Comparison of ENCODE assay signal across 29 cellular contexts in genomic region chr14:26896447-26896846, GRCh38.
DNase-seq lines count a peak whose midpoint lies in the region; ATAC-seq and TF ChIP-seq lines count a peak whose summit lies in the region.
"Had no signal": no experiment of that assay in that cellular context is flagged by ENCODE, and none has a peak within 500 bp of the region (broad histone marks: within the 10 kb centered on the region; RNA-seq: fewer than 3 reads in every experiment).

No MANE protein-coding gene starts in this region.

- no peaks in the 10 kb centered on the region for H3K79me1 ChIP-seq in H9 (ENCODE audit: insufficient read depth, low read depth, low read length, poor library complexity, severe bottlenecking)

- WGBS in H9 (ENCODE audit: extremely low coverage, insufficient read length, low lambda C conversion rate) = no CpG with 5 or more reads among the region's 3 CpGs

- H3K4me1 ChIP-seq in RWPE2 (ENCODE audit: insufficient read depth, poor library complexity, severe bottlenecking) (no peaks in the 10 kb centered on the region), H9 (ENCODE audit: insufficient read depth, low read length) (no peaks in the 10 kb centered on the region), Peyer's patch (no peaks in the 10 kb centered on the region)
- H3K4me1 ChIP-seq: lower lobe of right lung, stomach had no signal

- H3K27ac Mint-ChIP-seq in natural killer cell (no peak overlapping the region), H9 (no peak overlapping the region)
- H3K27ac Mint-ChIP-seq: activated CD4-positive, alpha-beta memory T cell treated with anti-CD3 and anti-CD28 coated beads, Interleukin-2, amount 10 ng/mL, durations not matched to agents 7 days and 5 days; activated naive CD8-positive, alpha-beta T cell treated with anti-CD3 and anti-CD28 coated beads, Interleukin-2, amount 50 U/mL, for 24 hours; dendritic cell treated with granulocyte-macrophage colony-stimulating factor and Interleukin-4, amounts not matched to agents 40 ng/mL and 50 ng/mL, for 4 days; T-helper 17 cell had no signal

- ATAC-seq in RWPE2 (ENCODE audit: low read depth) (peak; percentile 53; the same call in 2 of the 3 replicates), HG02852 (IDR thresholded peaks at IDR 0.05; ENCODE audit: unreplicated experiment) (no peak), natural killer cell (no peak)
- ATAC-seq: activated naive CD8-positive, alpha-beta T cell treated with anti-CD3 and anti-CD28 coated beads, Interleukin-2, amount 50 U/mL, for 24 hours; HepG2; lower lobe of right lung; T-helper 17 cell had no signal

- H3K27me3 ChIP-seq in RWPE2 (ENCODE audit: insufficient read depth, poor library complexity, severe bottlenecking) (peaks cover 25% of the 10 kb centered on the region), H9 (ENCODE audit: insufficient read depth, low read length) (no peaks in the 10 kb centered on the region), Peyer's patch (no peaks in the 10 kb centered on the region)
- H3K27me3 ChIP-seq: cardiac muscle cell, neutrophil, stomach had no signal

- H3K4me2 ChIP-seq in H9 (ENCODE audit: insufficient read depth, insufficient read length, low read length) = no peak overlapping the region
- H3K4me2 ChIP-seq: PC-9 had no signal

- H3K9me3 Mint-ChIP-seq in natural killer cell = peaks cover 11 to 16% of the 10 kb centered on the region in 2 donors
- H3K9me3 Mint-ChIP-seq in H9 = peaks cover 11 to 15% of the 10 kb centered on the region in 2 experiments
- H3K9me3 Mint-ChIP-seq: dendritic cell treated with granulocyte-macrophage colony-stimulating factor and Interleukin-4, amounts not matched to agents 40 ng/mL and 50 ng/mL, for 4 days had no signal

- H2BK12ac ChIP-seq in H9 (ENCODE audit: insufficient read length, low read depth, low read length) = no peak overlapping the region

- no peak overlapping the region for H4K91ac ChIP-seq in H9 (ENCODE audit: insufficient read length, low read depth, low read length)

- no peak for TF ChIP-seq POLR2A in Peyer's patch (IDR thresholded peaks at IDR 0.05)

- H3K9me3 ChIP-seq in RWPE2 (ENCODE audit: severe bottlenecking) (no peaks in the 10 kb centered on the region), H9 (ENCODE audit: control insufficient read depth, low read depth, low read length) (no peaks in the 10 kb centered on the region), Peyer's patch (no peaks in the 10 kb centered on the region)
- H3K9me3 ChIP-seq: neutrophil, stomach had no signal

- H3K23me2 ChIP-seq in H9 (ENCODE audit: insufficient read length, low read depth, low read length, poor library complexity, severe bottlenecking) = no peaks in the 10 kb centered on the region

- H2BK15ac ChIP-seq in H9 (ENCODE audit: low read depth, low read length) = no peak overlapping the region

- H2BK20ac ChIP-seq in H9 (ENCODE audit: low read depth, low read length, poor library complexity, severe bottlenecking) = no peak overlapping the region

- H4K20me1 ChIP-seq in H9 (ENCODE audit: control insufficient read depth, insufficient read depth, insufficient read length) = no peaks in the 10 kb centered on the region

- no peak overlapping the region for H3K9ac ChIP-seq in H9 (ENCODE audit: extremely low read depth, insufficient read length, low read length)

- TF ChIP-seq CTCF in RWPE2 (IDR thresholded peaks at IDR 0.05; ENCODE audit: poor library complexity, severe bottlenecking) (no peak), natural killer cell (IDR thresholded peaks at IDR 0.05) (no peak), H9 (conservative IDR thresholded peaks at IDR 0.05) (no peak), Peyer's patch (IDR thresholded peaks at IDR 0.05) (no peak)

- intact Hi-C loops in natural killer cell (cut with micrococcal nuclease) = no loop called here

- H3K4me3 Mint-ChIP-seq in natural killer cell = no peak overlapping the region
- H3K4me3 Mint-ChIP-seq in H9 = no peak overlapping the region
- H3K4me3 Mint-ChIP-seq: activated CD4-positive, alpha-beta memory T cell treated with anti-CD3 and anti-CD28 coated beads, Interleukin-2, amount 10 ng/mL, durations not matched to agents 7 days and 5 days; activated naive CD8-positive, alpha-beta T cell treated with anti-CD3 and anti-CD28 coated beads, Interleukin-2, amount 50 U/mL, for 24 hours; dendritic cell treated with granulocyte-macrophage colony-stimulating factor and Interleukin-4, amounts not matched to agents 40 ng/mL and 50 ng/mL, for 4 days; T-helper 17 cell had no signal

- no peaks in the 10 kb centered on the region for H3K36me3 Mint-ChIP-seq in natural killer cell
- H3K36me3 Mint-ChIP-seq in H9 (ENCODE audit: insufficient read depth in 1 of 3, low read depth in 3 of 3) = peaks cover 6 to 18% (median 6%) of the 10 kb centered on the region in 3 experiments

- no peak overlapping the region for H3K23ac ChIP-seq in H9 (ENCODE audit: insufficient read length, low read depth, low read length)

- no peak overlapping the region for H3K56ac ChIP-seq in H9 (ENCODE audit: insufficient read length, low read depth, low read length)

- no peak overlapping the region for H2BK5ac ChIP-seq in H9 (ENCODE audit: insufficient read length, low read length)

- no peak overlapping the region for H3K27ac ChIP-seq in RWPE2 (ENCODE audit: poor library complexity, severe bottlenecking)
- H3K27ac ChIP-seq in H9 (ENCODE audit: insufficient read length, low read depth, low read length) = no peak overlapping the region
- H3K27ac ChIP-seq in Peyer's patch = no peak overlapping the region
- H3K27ac ChIP-seq: cardiac muscle cell, lower lobe of right lung, neutrophil, PC-9, stomach had no signal

- H2AK5ac ChIP-seq in H9 (ENCODE audit: insufficient read length, low read length) = no peak overlapping the region

- peak; percentile 65 for DNase-seq in HCEC 1CT
- DNase-seq in RWPE2 (ENCODE audit: low spot score) = no peak
- peak; percentile 78 for DNase-seq in fibroblast of peridontal ligament (ENCODE audit: extremely low read depth)
- DNase-seq in renal cortical epithelial cell (ENCODE audit: low read depth) = peak; percentile 16
- DNase-seq in natural killer cell = no peak
- DNase-seq in H9 = no peak
- DNase-seq in Peyer's patch = no peak
- DNase-seq: activated CD4-positive, alpha-beta memory T cell treated with anti-CD3 and anti-CD28 coated beads, Interleukin-2, amount 10 ng/mL, durations not matched to agents 7 days and 5 days; activated gamma-delta T cell; activated naive CD8-positive, alpha-beta T cell treated with anti-CD3 and anti-CD28 coated beads, Interleukin-2, amount 50 U/mL, for 24 hours; activated T-cell treated with anti-CD3 and anti-CD28 coated beads for 4 hours; AML-193; foreskin melanocyte; hypothalamus; islet precursor cell; lower lobe of right lung; NCI-H1105 treated with DMSO at 0.1 percent for 48 hours; NCI-H2081 treated with DMSO at 0.1 percent for 48 hours; NCI-H446; PC-9; retina; stomach; T-helper 17 cell; trophoblast cell had no signal

- H3K4me3 ChIP-seq in RWPE2 (ENCODE audit: severe bottlenecking) (no peak overlapping the region), Peyer's patch (no peak overlapping the region)
- H3K4me3 ChIP-seq: cardiac muscle cell, lower lobe of right lung, PC-9, stomach had no signal

- no peak overlapping the region for H4K5ac ChIP-seq in H9 (ENCODE audit: insufficient read length, low read depth, low read length)

- no peaks in the 10 kb centered on the region for H3K79me2 ChIP-seq in H9 (ENCODE audit: insufficient read depth, low read length)

- no peaks in the 10 kb centered on the region for H3K4me1 Mint-ChIP-seq in natural killer cell
- H3K4me1 Mint-ChIP-seq in H9 = no peaks in the 10 kb centered on the region
- H3K4me1 Mint-ChIP-seq: activated CD4-positive, alpha-beta memory T cell treated with anti-CD3 and anti-CD28 coated beads, Interleukin-2, amount 10 ng/mL, durations not matched to agents 7 days and 5 days; activated naive CD8-positive, alpha-beta T cell treated with anti-CD3 and anti-CD28 coated beads, Interleukin-2, amount 50 U/mL, for 24 hours; T-helper 17 cell had no signal

- H3K4ac ChIP-seq in H9 (ENCODE audit: low read depth, low read length) = no peak overlapping the region

- no peak overlapping the region for H3K18ac ChIP-seq in H9 (ENCODE audit: insufficient read length, low read depth, low read length)

- H3K36me3 ChIP-seq in RWPE2 (ENCODE audit: low read depth) = no peaks in the 10 kb centered on the region
- no peaks in the 10 kb centered on the region for H3K36me3 ChIP-seq in Peyer's patch
- H3K36me3 ChIP-seq: cardiac muscle cell, lower lobe of right lung, neutrophil, stomach had no signal

- no peak overlapping the region for H2BK120ac ChIP-seq in H9 (ENCODE audit: low read depth, low read length, poor library complexity, severe bottlenecking)

- no peak overlapping the region for H3T11ph ChIP-seq in H9 (ENCODE audit: low read length)

- no peak overlapping the region for H3K14ac ChIP-seq in H9 (ENCODE audit: insufficient read depth, low read length)

- no peak overlapping the region for H4K8ac ChIP-seq in H9 (replicated peaks; ENCODE audit: insufficient read length, low read depth, low read length)

- no peak overlapping the region for H2AFZ ChIP-seq in H9 (ENCODE audit: low read length)
- H2AFZ ChIP-seq: PC-9 had no signal

- H3K27me3 Mint-ChIP-seq in natural killer cell (ENCODE audit: low read depth in 2 of 2) = no peaks in the 10 kb centered on the region
- no peaks in the 10 kb centered on the region for H3K27me3 Mint-ChIP-seq in H9 (ENCODE audit: low read depth)
- H3K27me3 Mint-ChIP-seq: activated CD4-positive, alpha-beta memory T cell treated with anti-CD3 and anti-CD28 coated beads, Interleukin-2, amount 10 ng/mL, durations not matched to agents 7 days and 5 days; activated naive CD8-positive, alpha-beta T cell treated with anti-CD3 and anti-CD28 coated beads, Interleukin-2, amount 50 U/mL, for 24 hours; dendritic cell treated with granulocyte-macrophage colony-stimulating factor and Interleukin-4, amounts not matched to agents 40 ng/mL and 50 ng/mL, for 4 days; T-helper 17 cell had no signal

Comparison
In these comparisons a context has a peak if more than half of its experiments do, and no peak if none do; other contexts are left out.
1. DNase-seq: peak in HCEC 1CT (single experiment), fibroblast of peridontal ligament (single experiment) and renal cortical epithelial cell (single experiment); none in RWPE2 (single experiment), natural killer cell (single experiment), H9 (single experiment) and Peyer's patch (0 of 3).